In genomic region chr12:47705239-47705570, GRCh38 we compare ENCODE assay signal across 8 cellular contexts. TPM values are rescaled to one million over a fixed set of nuclear protein-coding genes. Genes with fewer than 3 reads are reported as not detected.
DNase-seq lines count a peak whose midpoint lies in the region; ATAC-seq and TF ChIP-seq lines count a peak whose summit lies in the region.

No MANE protein-coding gene starts in this region.

- H3K4me3 Mint-ChIP-seq in central memory CD8-positive, alpha-beta T cell: peak overlapping the region; percentile 95

- H3K27ac Mint-ChIP-seq in central memory CD8-positive, alpha-beta T cell (ENCODE audit: low read depth): peak overlapping the region; percentile 90

- H3K9ac ChIP-seq in HUES48 (ENCODE audit: low read depth, low read length): peak overlapping the region; percentile 52
- peak overlapping the region; percentile 76 for H3K9ac ChIP-seq in mucosa of stomach (ENCODE audit: low read length)

- H3K4me1 ChIP-seq in HUES48 (ENCODE audit: control insufficient read depth, insufficient read depth, low read length): peaks cover 10% of the 10 kb centered on the region
- H3K4me1 ChIP-seq in mucosa of stomach (ENCODE audit: control insufficient read depth, insufficient read depth, low read length): peaks cover 11% of the 10 kb centered on the region

- H3K9me3 ChIP-seq in AG04450 (ENCODE audit: control insufficient read depth, insufficient read depth, low read length) (no peaks in the 10 kb centered on the region), HUES48 (ENCODE audit: control insufficient read depth, insufficient read depth, low read length) (no peaks in the 10 kb centered on the region), mucosa of stomach (ENCODE audit: control insufficient read depth, low read length) (no peaks in the 10 kb centered on the region)

- H3K27me3 Mint-ChIP-seq in central memory CD8-positive, alpha-beta T cell: no peaks in the 10 kb centered on the region

- no peak for DNase-seq in AG04450 (ENCODE audit: low read depth, low spot score)
- DNase-seq in central memory CD8-positive, alpha-beta T cell (ENCODE audit: low spot score in 2 of 2): no peak
- DNase-seq in NCI-H524 treated with DMSO at 0.1 percent for 48 hours (lab: John Stamatoyannopoulos, UW): no peak
- DNase-seq in globus pallidus (ENCODE audit: low spot score): no peak
- no peak for DNase-seq in NCI-H1694 (lab: John Stamatoyannopoulos, UW)

- no peaks in the 10 kb centered on the region for H3K27me3 ChIP-seq in AG04450 (ENCODE audit: control insufficient read depth, insufficient read depth, low read length)
- no peaks in the 10 kb centered on the region for H3K27me3 ChIP-seq in HUES48 (ENCODE audit: control insufficient read depth, insufficient read depth, low read length)
- H3K27me3 ChIP-seq in mucosa of stomach (ENCODE audit: control insufficient read depth, insufficient read depth, low read length): no peaks in the 10 kb centered on the region

- ATAC-seq in central memory CD8-positive, alpha-beta T cell (replicated peaks; ENCODE audit: extremely low read depth, poor library complexity, severe bottlenecking): no peak
- no peak for ATAC-seq in GM19467 (IDR thresholded peaks at IDR 0.05; ENCODE audit: unreplicated experiment)

- peak overlapping the region; percentile 78 for H3K4me3 ChIP-seq in AG04450 (ENCODE audit: low read depth, low read length)
- H3K4me3 ChIP-seq in HUES48 (ENCODE audit: low read depth, low read length): peak overlapping the region; percentile 75
- H3K4me3 ChIP-seq in mucosa of stomach (ENCODE audit: low read length): peak overlapping the region; percentile 51

- H3K27ac ChIP-seq in AG04450 (ENCODE audit: low read depth, low read length) (no peak overlapping the region), HUES48 (ENCODE audit: low read depth, low read length) (peak overlapping the region; percentile 85)

- CTCF ChIA-PET in AG04450 (lab: Charles Lee): interaction anchor here (0.5 to 5.2 kb wide), 18 partner anchors 9 to 480 kb away, joined by 3 to 33 read pairs (median 4); partner anchors contain the start of gene RAPGEF3

- no peak for TF ChIP-seq CTCF in AG04450 (IDR thresholded peaks at IDR 0.05; ENCODE audit: low read depth, low read length)

- peaks cover 60% of the 10 kb centered on the region for H3K4me1 Mint-ChIP-seq in central memory CD8-positive, alpha-beta T cell

- H3K36me3 Mint-ChIP-seq in central memory CD8-positive, alpha-beta T cell (ENCODE audit: insufficient read depth): peaks cover 20% of the 10 kb centered on the region

- H3K36me3 ChIP-seq in HUES48 (ENCODE audit: control insufficient read depth, insufficient read depth, low read length) (peaks cover 16% of the 10 kb centered on the region), mucosa of stomach (ENCODE audit: control insufficient read depth, insufficient read depth, low read length) (no peaks in the 10 kb centered on the region)

- POLR2A ChIA-PET in AG04450 (lab: Yijun Ruan, JAX): no interaction called here

- H3K9me3 Mint-ChIP-seq in central memory CD8-positive, alpha-beta T cell: no peaks in the 10 kb centered on the region

RNA-seq across cellular contexts. Expression of gene RPAP3, which starts 0.6 kb away (rescaled TPM):
- 18.5 and 28.2 TPM in 2 replicates for polyA plus RNA-seq in AG04450 (2011; rRNA removed)
- polyA minus RNA-seq in AG04450 (2011; rRNA and poly(A)+ RNA removed): 5.0 and 10.6 TPM in 2 replicates

RNA-seq across cellular contexts. Expression of gene ENDOU, which starts 20.1 kb away (rescaled TPM):
- 0.07 and 0.10 TPM in 2 replicates for polyA plus RNA-seq in AG04450 (2011; rRNA removed)
- 0.09 TPM in 1 of 2 replicates, not detected in the other for polyA minus RNA-seq in AG04450 (2011; rRNA and poly(A)+ RNA removed)

RNA-seq across cellular contexts. Expression of gene RAPGEF3, which starts 53.5 kb away (rescaled TPM):
- polyA plus RNA-seq in AG04450 (2011; rRNA removed): 1.7 and 2.1 TPM in 2 replicates
- polyA minus RNA-seq in AG04450 (2011; rRNA and poly(A)+ RNA removed): 2.7 and 3.4 TPM in 2 replicates
